10 cellular contexts compared by ENCODE assay signal in the genomic region with DNA sequence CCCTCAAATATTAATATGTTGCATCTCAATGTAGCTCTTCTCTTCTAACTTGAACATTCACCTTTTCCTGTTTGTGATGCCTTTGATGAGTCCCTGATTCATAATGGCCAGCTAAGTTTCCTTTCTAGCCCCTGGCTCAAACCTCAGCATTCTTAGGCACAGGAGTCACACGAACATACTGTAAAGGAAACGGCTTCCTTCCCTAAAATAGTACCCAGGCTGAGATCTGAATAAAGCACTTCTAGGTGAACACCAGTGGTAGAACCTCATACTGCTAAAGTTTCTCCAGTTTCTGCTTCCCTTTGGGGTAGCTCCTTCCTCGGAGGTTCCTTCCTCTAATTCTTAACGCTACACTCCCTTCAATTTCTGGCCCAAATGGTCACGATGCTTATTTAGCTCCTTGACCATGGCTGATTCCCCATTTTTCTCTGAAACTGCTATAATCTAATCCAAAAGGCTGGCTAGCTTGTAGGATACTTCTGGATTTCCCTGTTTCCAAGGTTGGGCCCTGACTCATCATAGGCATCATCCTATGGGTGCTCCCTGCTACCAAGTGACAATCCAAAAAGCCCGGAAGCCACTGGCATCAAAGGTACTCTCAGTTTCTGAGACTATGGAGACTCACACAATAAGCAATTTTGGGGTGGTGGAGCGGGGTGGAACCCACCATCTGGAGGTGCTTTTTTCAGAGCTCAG. TPM values are rescaled to one million over a fixed set of nuclear protein-coding genes. Genes with fewer than 3 reads are reported as not detected.
A peak's percentile ranks its signal among the peaks of the same experiment; 100 is the strongest.
DNase-seq lines count a peak whose midpoint lies in the region; ATAC-seq and TF ChIP-seq lines count a peak whose summit lies in the region.
"Had no signal": no experiment of that assay in that cellular context is flagged by ENCODE, and none has a peak within 500 bp of the region (broad histone marks: within the 10 kb centered on the region; RNA-seq: fewer than 3 reads in every experiment).

No MANE protein-coding gene starts in this region.

- no peaks in the 10 kb centered on the region for H3K9me3 ChIP-seq in tibial artery
- H3K9me3 ChIP-seq: prostate gland had no signal

- TF ChIP-seq CTCF in activated B cell treated with CpG ODN at 0.5 μM for 24 hours (IDR thresholded peaks at IDR 0.05) (no peak), tibial artery (IDR thresholded peaks at IDR 0.05) (no peak)

- H3K27ac Mint-ChIP-seq in activated naive CD4-positive, alpha-beta T cell treated with anti-CD3 and anti-CD28 coated beads, Interleukin-2, amount 50 U/mL, for 24 hours: no peak overlapping the region
- H3K27ac Mint-ChIP-seq in activated B cell treated with CpG ODN at 0.5 μM for 24 hours: no peak overlapping the region

- H3K4me1 ChIP-seq in tibial artery: peaks cover 0 to 50% (median 41%) of the 10 kb centered on the region in 4 donors

- intact Hi-C loops in activated B cell treated with CpG ODN at 0.5 μM for 24 hours (cut with micrococcal nuclease) (loop anchor here (10.0 kb wide), 1 partner anchor 1039 kb away; no protein-coding TSS in a partner anchor), tibial artery (cut with DNase I; ENCODE audit: low total_unique reads) (no loop called here), left colon (cut with DNase I, micrococcal nuclease) (no loop called here)

- ATAC-seq in activated B cell treated with CpG ODN at 0.5 μM for 24 hours (ENCODE audit: low read depth) (no peak), HG02763 (IDR thresholded peaks at IDR 0.05; ENCODE audit: unreplicated experiment) (no peak), left colon (no peak)

- peaks cover 14 to 33% (median 27%) of the 10 kb centered on the region in 3 donors for H3K36me3 ChIP-seq in tibial artery
- H3K36me3 ChIP-seq: prostate gland had no signal

- CTCF ChIA-PET in activated B cell treated with CpG ODN at 0.5 μM for 24 hours (lab: Charles Lee): interaction anchor here (2.3 to 3.9 kb wide), 3 partner anchors 8 to 271 kb away, joined by 8 to 25 read pairs (median 11); no protein-coding TSS in a partner anchor

- no peak overlapping the region for H3K4me3 ChIP-seq in tibial artery
- H3K4me3 ChIP-seq: prostate gland had no signal

- no peaks in the 10 kb centered on the region for H3K9me3 Mint-ChIP-seq in activated naive CD4-positive, alpha-beta T cell treated with anti-CD3 and anti-CD28 coated beads, Interleukin-2, amount 50 U/mL, for 24 hours
- H3K9me3 Mint-ChIP-seq in activated B cell treated with CpG ODN at 0.5 μM for 24 hours: no peaks in the 10 kb centered on the region

- POLR2A ChIA-PET in activated B cell treated with CpG ODN at 0.5 μM for 24 hours (lab: Charles Lee): no interaction called here

- no peak for DNase-seq in activated naive CD4-positive, alpha-beta T cell treated with Interleukin-2 at 50 U/mL for 16 hours
- DNase-seq in activated B cell treated with CpG ODN at 0.5 μM for 24 hours: no peak
- peak; percentile 62 for DNase-seq in glomerular visceral epithelial cell (ENCODE audit: extremely low spot score)
- no peak for DNase-seq in tibial artery
- DNase-seq in superior temporal gyrus (ENCODE audit: extremely low spot score): no peak
- no peak for DNase-seq in left colon
- DNase-seq: GF-D8 had no signal

- peaks cover 15% of the 10 kb centered on the region for H3K36me3 Mint-ChIP-seq in activated naive CD4-positive, alpha-beta T cell treated with anti-CD3 and anti-CD28 coated beads, Interleukin-2, amount 50 U/mL, for 24 hours
- H3K36me3 Mint-ChIP-seq in activated B cell treated with CpG ODN at 0.5 μM for 24 hours (ENCODE audit: low read depth): peaks cover 51% of the 10 kb centered on the region

- H3K27me3 ChIP-seq in tibial artery: no peaks in the 10 kb centered on the region

- H3K4me1 Mint-ChIP-seq in activated naive CD4-positive, alpha-beta T cell treated with anti-CD3 and anti-CD28 coated beads, Interleukin-2, amount 50 U/mL, for 24 hours: peaks cover 37% of the 10 kb centered on the region
- H3K4me1 Mint-ChIP-seq in activated B cell treated with CpG ODN at 0.5 μM for 24 hours: peaks cover 42% of the 10 kb centered on the region

- H3K27me3 Mint-ChIP-seq in activated naive CD4-positive, alpha-beta T cell treated with anti-CD3 and anti-CD28 coated beads, Interleukin-2, amount 50 U/mL, for 24 hours: no peaks in the 10 kb centered on the region
- no peaks in the 10 kb centered on the region for H3K27me3 Mint-ChIP-seq in activated B cell treated with CpG ODN at 0.5 μM for 24 hours

- peak overlapping the region; percentile 92 to 93 for H3K27ac ChIP-seq in tibial artery
- H3K27ac ChIP-seq: prostate gland had no signal

- H3K4me3 Mint-ChIP-seq in activated naive CD4-positive, alpha-beta T cell treated with anti-CD3 and anti-CD28 coated beads, Interleukin-2, amount 50 U/mL, for 24 hours: peak overlapping the region; percentile 96
- H3K4me3 Mint-ChIP-seq in activated B cell treated with CpG ODN at 0.5 μM for 24 hours: peak overlapping the region; percentile 50

RNA-seq across cellular contexts. Expression of a gene that starts 2.4 kb away (rescaled TPM):
- total RNA-seq in activated B cell treated with CpG ODN at 0.5 μM for 24 hours: 27.5 and 31.3 TPM in 2 replicates
- total RNA-seq in left colon: 10 to 100 TPM; 30.0 to 34.1 TPM

RNA-seq across cellular contexts. Expression of a gene that starts 2.5 kb away (rescaled TPM):
- total RNA-seq in activated B cell treated with CpG ODN at 0.5 μM for 24 hours (21.3 and 24.6 TPM in 2 replicates), left colon (10 to 100 TPM; 19.7 to 20.5 TPM)
